In genomic region chr20:57003012-57003411, GRCh38 we compare ENCODE assay signal across 13 cellular contexts.
"Had no signal": no experiment of that assay in that cellular context is flagged by ENCODE, and none has a peak within 500 bp of the region (broad histone marks: within the 10 kb centered on the region; RNA-seq: fewer than 3 reads in every experiment).

No MANE protein-coding gene starts in this region.

- H3K36me3 ChIP-seq: ascending aorta, lower lobe of right lung, stomach, thoracic aorta, vagina had no signal

- H3K27ac Mint-ChIP-seq: activated naive CD8-positive, alpha-beta T cell treated with anti-CD3 and anti-CD28 coated beads, Interleukin-2, amount 50 U/mL, for 24 hours; activated T-cell treated with anti-CD3 and anti-CD28 coated beads, Interleukin-2, amount 50 U/mL, for 24 hours had no signal

- ATAC-seq: activated naive CD8-positive, alpha-beta T cell treated with anti-CD3 and anti-CD28 coated beads, Interleukin-2, amount 50 U/mL, for 24 hours; left cardiac atrium had no signal

- H3K27me3 ChIP-seq: ascending aorta, vagina had no signal

- H3K4me3 ChIP-seq: ascending aorta, lower lobe of right lung, skin epidermis, stomach, thoracic aorta, vagina had no signal

- H3K27ac ChIP-seq: ascending aorta, lower lobe of right lung, stomach, thoracic aorta, vagina had no signal

- H3K9me3 Mint-ChIP-seq: activated naive CD8-positive, alpha-beta T cell treated with anti-CD3 and anti-CD28 coated beads, Interleukin-2, amount 50 U/mL, for 24 hours had no signal

- H3K4me1 ChIP-seq: ascending aorta, lower lobe of right lung, stomach had no signal

- H3K4me3 Mint-ChIP-seq: activated naive CD8-positive, alpha-beta T cell treated with anti-CD3 and anti-CD28 coated beads, Interleukin-2, amount 50 U/mL, for 24 hours; activated T-cell treated with anti-CD3 and anti-CD28 coated beads, Interleukin-2, amount 50 U/mL, for 24 hours had no signal

- DNase-seq: activated CD4-positive, alpha-beta T cell treated with anti-CD3 and anti-CD28 coated beads, Interleukin-2, amount 50 U/mL, for 4 hours; activated CD4-positive, CD25-positive, alpha-beta regulatory T cell treated with anti-CD3 and anti-CD28 coated beads, Interleukin-2, amount 50 U/mL, for 72 hours; activated naive CD8-positive, alpha-beta T cell treated with anti-CD3 and anti-CD28 coated beads, Interleukin-2, amount 50 U/mL, for 24 hours; activated T-cell treated with anti-CD3 and anti-CD28 coated beads, Interleukin-2, amount 50 U/mL, for 24 hours; hypothalamus; left cardiac atrium; lower lobe of right lung; midbrain; stomach had no signal

- H3K9me3 ChIP-seq: vagina had no signal
